17 cellular contexts compared by ENCODE assay signal in genomic region chr4:65599335-65599734, GRCh38.
"Had no signal": no experiment of that assay in that cellular context is flagged by ENCODE, and none has a peak within 500 bp of the region (broad histone marks: within the 10 kb centered on the region; RNA-seq: fewer than 3 reads in every experiment).

No MANE protein-coding gene starts in this region.

- H3K4me3 Mint-ChIP-seq: activated CD8-positive, alpha-beta memory T cell treated with anti-CD3 and anti-CD28 coated beads, Interleukin-2, amount 10 ng/mL, durations not matched to agents 7 days and 5 days; activated T-cell treated with anti-CD3 and anti-CD28 coated beads, Interleukin-2, amount 50 U/mL, for 4 hours; nephron progenitor cell; stimulated activated naive CD8-positive, alpha-beta T cell treated with anti-CD3 and anti-CD28 coated beads, Interleukin-15, Interleukin-2, amounts not matched to agents 100 ng/mL and 50 ng/mL, for 24 hours had no signal

- H3K9me3 ChIP-seq: ovary, testis, upper lobe of right lung had no signal

- H3K4me1 Mint-ChIP-seq: activated CD8-positive, alpha-beta memory T cell treated with anti-CD3 and anti-CD28 coated beads, Interleukin-2, amount 10 ng/mL, durations not matched to agents 7 days and 5 days; nephron progenitor cell had no signal

- H3K27me3 Mint-ChIP-seq: activated CD8-positive, alpha-beta memory T cell treated with anti-CD3 and anti-CD28 coated beads, Interleukin-2, amount 10 ng/mL, durations not matched to agents 7 days and 5 days; stimulated activated naive CD8-positive, alpha-beta T cell treated with anti-CD3 and anti-CD28 coated beads, Interleukin-15, Interleukin-2, amounts not matched to agents 100 ng/mL and 50 ng/mL, for 24 hours had no signal

- ATAC-seq: activated CD8-positive, alpha-beta memory T cell treated with anti-CD3 and anti-CD28 coated beads, Interleukin-2, amount 10 ng/mL, durations not matched to agents 7 days and 5 days; activated naive CD4-positive, alpha-beta T cell treated with anti-CD3 and anti-CD28 coated beads, Interleukin-2, amount 50 U/mL, for 72 hours; activated T-cell treated with anti-CD3 and anti-CD28 coated beads, Interleukin-2, amount 50 U/mL, for 4 hours; left ventricle myocardium superior; upper lobe of right lung had no signal

- H3K27ac Mint-ChIP-seq: activated CD8-positive, alpha-beta memory T cell treated with anti-CD3 and anti-CD28 coated beads, Interleukin-2, amount 10 ng/mL, durations not matched to agents 7 days and 5 days; activated naive CD4-positive, alpha-beta T cell treated with anti-CD3 and anti-CD28 coated beads, Interleukin-2, amount 50 U/mL, for 72 hours; nephron progenitor cell; stimulated activated naive CD8-positive, alpha-beta T cell treated with anti-CD3 and anti-CD28 coated beads, Interleukin-15, Interleukin-2, amounts not matched to agents 100 ng/mL and 50 ng/mL, for 24 hours had no signal

- H3K27ac ChIP-seq: cardiac muscle cell, ovary, testis, upper lobe of right lung had no signal

- FAIRE-seq: colon, islet of Langerhans had no signal

- H3K36me3 ChIP-seq: cardiac muscle cell, ovary, upper lobe of right lung had no signal

- H3K4me1 ChIP-seq: testis, upper lobe of right lung had no signal

- H3K27me3 ChIP-seq: cardiac muscle cell, ovary, testis, upper lobe of right lung had no signal

- DNase-seq: activated CD4-positive, alpha-beta T cell treated with anti-CD3 and anti-CD28 coated beads for 1 hour; activated CD4-positive, alpha-beta T cell treated with anti-CD3 and anti-CD28 coated beads, Interleukin-2, amount 50 U/mL, for 48 hours; activated CD8-positive, alpha-beta memory T cell treated with anti-CD3 and anti-CD28 coated beads, Interleukin-2, amount 10 ng/mL, durations not matched to agents 7 days and 5 days; activated effector memory CD4-positive, alpha-beta T cell treated with anti-CD3 and anti-CD28 coated beads, Interleukin-2, amount 50 U/mL, for 16 hours; activated T-cell treated with anti-CD3 and anti-CD28 coated beads, Interleukin-2, amount 50 U/mL, for 4 hours; left ventricle myocardium superior; nephron progenitor cell; ovary; stimulated activated CD4-positive, alpha-beta T cell treated with anti-CD3 and anti-CD28 coated beads, Interleukin-4, amount 100 ng/mL, for 1 hour; T-helper 9 cell; testis; upper lobe of right lung had no signal

- H3K36me3 Mint-ChIP-seq: activated CD8-positive, alpha-beta memory T cell treated with anti-CD3 and anti-CD28 coated beads, Interleukin-2, amount 10 ng/mL, durations not matched to agents 7 days and 5 days; activated naive CD4-positive, alpha-beta T cell treated with anti-CD3 and anti-CD28 coated beads, Interleukin-2, amount 50 U/mL, for 72 hours had no signal

- H3K9me3 Mint-ChIP-seq: nephron progenitor cell had no signal

- H3K4me3 ChIP-seq: cardiac muscle cell, ovary, testis, upper lobe of right lung had no signal
